Comparison of ENCODE assay signal across 1 cellular context in the genomic region with DNA sequence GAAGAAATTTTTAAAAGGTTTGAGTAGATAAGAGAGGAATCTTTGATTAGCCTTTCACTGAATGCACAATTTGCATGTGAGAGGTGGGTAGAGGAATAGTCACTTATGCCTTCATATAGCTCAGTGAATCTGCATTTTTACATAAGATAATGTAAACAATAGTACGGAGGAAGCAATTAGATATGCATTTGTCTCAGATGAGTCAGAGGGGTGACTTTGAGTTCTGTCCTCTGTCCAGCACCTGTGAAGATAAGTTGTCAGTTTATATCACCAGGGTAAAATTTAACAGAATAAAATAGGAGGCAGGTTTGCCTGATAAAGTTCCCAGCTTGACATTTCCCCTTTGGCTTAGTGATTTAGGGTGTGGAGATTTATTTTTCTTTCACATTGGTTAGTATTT.
TF ChIP-seq lines count a peak whose summit lies in the region.

No MANE protein-coding gene starts in this region.

TF ChIP-seq in PFSK-1, 5 proteins besides CTCF, POLR2A, EP300 and RAD21 (continued from another document):
- peak; percentile 44 to 83; a peak in 3 of 4 replicates for TF ChIP-seq REST (IDR thresholded peaks at IDR 0.05; ENCODE audit: insufficient read depth in 1 of 2, low read depth in 2 of 2, low read length in 2 of 2)
